13 cellular contexts compared by ENCODE assay signal in genomic region chr1:21620461-21620860, GRCh38. TPM values are rescaled to one million over a fixed set of nuclear protein-coding genes. Genes with fewer than 3 reads are reported as not detected.
DNase-seq lines count a peak whose midpoint lies in the region; ATAC-seq and TF ChIP-seq lines count a peak whose summit lies in the region.
"Had no signal": no experiment of that assay in that cellular context is flagged by ENCODE, and none has a peak within 500 bp of the region (broad histone marks: within the 10 kb centered on the region; RNA-seq: fewer than 3 reads in every experiment).

No MANE protein-coding gene starts in this region.

- H3K9me2 ChIP-seq in GM23248 (ENCODE audit: insufficient read depth): no peaks in the 10 kb centered on the region

- H3K9me3 Mint-ChIP-seq in activated naive CD4-positive, alpha-beta T cell treated with anti-CD3 and anti-CD28 coated beads, Interleukin-2, amount 10 ng/mL, durations not matched to agents 7 days and 5 days: no peaks in the 10 kb centered on the region

- intact Hi-C loops in heart right ventricle (cut with DNase I): no loop called here
- intact Hi-C loops in posterior cingulate gyrus (cut with DNase I): no loop called here

- H3K4me1 ChIP-seq in GM23248 (ENCODE audit: insufficient read depth): no peaks in the 10 kb centered on the region
- H3K4me1 ChIP-seq in heart right ventricle: peaks cover 0 to 25% (median 7%) of the 10 kb centered on the region in 9 donors

- no peaks in the 10 kb centered on the region for H3K79me2 ChIP-seq in GM23248 (ENCODE audit: insufficient read depth)

- H3K36me3 ChIP-seq in GM23248 (ENCODE audit: low read depth) (no peaks in the 10 kb centered on the region), heart right ventricle (no peaks in the 10 kb centered on the region)
- H3K36me3 ChIP-seq: esophagus squamous epithelium, sigmoid colon had no signal

- no peak overlapping the region for H3K9ac ChIP-seq in GM23248

- DNase-seq in GM23248 (peak; percentile 13), NCI-H446 (lab: John Stamatoyannopoulos, UW) (peak; percentile 53 to 89), heart right ventricle (peak in 1 of 2 donors; percentile 39), posterior cingulate gyrus (peak in 7 of 10 donors; percentile 42 to 93 (median 51)), GM13976 (ENCODE audit: low spot score) (no peak)
- no peak for DNase-seq in stimulated activated CD4-positive, alpha-beta T cell treated with anti-CD3 and anti-CD28 coated beads, Interleukin-4, amount 100 ng/mL, for 1 hour
- DNase-seq in activated naive CD4-positive, alpha-beta T cell treated with anti-CD3 and anti-CD28 coated beads, Interleukin-2, amount 10 ng/mL, durations not matched to agents 7 days and 5 days: no peak
- DNase-seq: activated CD8-positive, alpha-beta memory T cell treated with anti-CD3 and anti-CD28 coated beads, Interleukin-2, amount 10 ng/mL, durations not matched to agents 7 days and 5 days; Caco-2; esophagus squamous epithelium; NCI-H774; sigmoid colon had no signal

- H3K27me3 Mint-ChIP-seq in activated naive CD4-positive, alpha-beta T cell treated with anti-CD3 and anti-CD28 coated beads, Interleukin-2, amount 10 ng/mL, durations not matched to agents 7 days and 5 days: peaks cover 57% of the 10 kb centered on the region

- in situ Hi-C loops in GM23248 (cut with MboI): no loop called here
- in situ Hi-C loops in GM13976 (cut with MboI; ENCODE audit: low sequenced_read_pairs, unreplicated experiment): no loop called here

- TF ChIP-seq CTCF in heart right ventricle (IDR thresholded peaks at IDR 0.05) (no peak), GM13976 (IDR thresholded peaks at IDR 0.05; ENCODE audit: borderline replicate concordance, control extremely low read depth, extremely low read depth, insufficient read depth, missing control alignments) (no peak)

- no peak overlapping the region for H3K4me2 ChIP-seq in GM23248 (ENCODE audit: unreplicated experiment)

- H3K27me3 ChIP-seq in GM23248 (replicated peaks; ENCODE audit: insufficient read depth) (peaks cover 6% of the 10 kb centered on the region), heart right ventricle (peaks cover 0 to 48% (median 32%) of the 10 kb centered on the region in 7 donors)

- 13 to 14% methylated on average over 15 to 16 of the region's 16 CpGs for WGBS in GM23248 (ENCODE audit: low coverage in 1 of 2, low lambda C conversion rate in 2 of 2, missing lambda C conversion rate in 2 of 2), 2 experiments
- WGBS in heart right ventricle, 2 donors: 17 to 22% methylated on average over 14 to 16 of the region's 16 CpGs

- H4K20me1 ChIP-seq in GM23248 (ENCODE audit: insufficient read depth): no peaks in the 10 kb centered on the region

- no peaks in the 10 kb centered on the region for H3K36me3 Mint-ChIP-seq in activated naive CD4-positive, alpha-beta T cell treated with anti-CD3 and anti-CD28 coated beads, Interleukin-2, amount 10 ng/mL, durations not matched to agents 7 days and 5 days
- H3K36me3 Mint-ChIP-seq: activated CD8-positive, alpha-beta memory T cell treated with anti-CD3 and anti-CD28 coated beads, Interleukin-2, amount 10 ng/mL, durations not matched to agents 7 days and 5 days; activated naive CD8-positive, alpha-beta T cell had no signal

- H3F3A ChIP-seq in GM23248 (ENCODE audit: insufficient read depth): no peaks in the 10 kb centered on the region

- no peak overlapping the region for H3K4me3 Mint-ChIP-seq in activated naive CD4-positive, alpha-beta T cell treated with anti-CD3 and anti-CD28 coated beads, Interleukin-2, amount 10 ng/mL, durations not matched to agents 7 days and 5 days
- H3K4me3 Mint-ChIP-seq: activated CD8-positive, alpha-beta memory T cell treated with anti-CD3 and anti-CD28 coated beads, Interleukin-2, amount 10 ng/mL, durations not matched to agents 7 days and 5 days; activated naive CD8-positive, alpha-beta T cell had no signal

- peaks cover 10% of the 10 kb centered on the region for H3K4me1 Mint-ChIP-seq in activated naive CD4-positive, alpha-beta T cell treated with anti-CD3 and anti-CD28 coated beads, Interleukin-2, amount 10 ng/mL, durations not matched to agents 7 days and 5 days

- no peaks in the 10 kb centered on the region for H3K9me3 ChIP-seq in GM23248 (ENCODE audit: low read depth)
- no peaks in the 10 kb centered on the region for H3K9me3 ChIP-seq in heart right ventricle
- H3K9me3 ChIP-seq: Caco-2, esophagus squamous epithelium, sigmoid colon had no signal

- peak; percentile 28 to 75 (median 68) for ATAC-seq in heart right ventricle
- ATAC-seq: activated CD8-positive, alpha-beta memory T cell treated with anti-CD3 and anti-CD28 coated beads, Interleukin-2, amount 10 ng/mL, durations not matched to agents 7 days and 5 days had no signal

- H2AFZ ChIP-seq in GM23248: no peak overlapping the region

- no peak overlapping the region for H3K27ac ChIP-seq in GM23248
- H3K27ac ChIP-seq in heart right ventricle: no peak overlapping the region
- H3K27ac ChIP-seq: esophagus squamous epithelium, sigmoid colon had no signal

- H3K4me3 ChIP-seq in GM23248 (no peak overlapping the region), heart right ventricle (no peak overlapping the region)
- H3K4me3 ChIP-seq: sigmoid colon had no signal

- CTCF ChIA-PET in activated naive CD4-positive, alpha-beta T cell treated with anti-CD3 and anti-CD28 coated beads, Interleukin-2, amount 10 ng/mL, durations not matched to agents 7 days and 5 days (lab: Charles Lee): no interaction called here

- H3K27ac Mint-ChIP-seq in activated naive CD4-positive, alpha-beta T cell treated with anti-CD3 and anti-CD28 coated beads, Interleukin-2, amount 10 ng/mL, durations not matched to agents 7 days and 5 days: no peak overlapping the region
- H3K27ac Mint-ChIP-seq: activated CD8-positive, alpha-beta memory T cell treated with anti-CD3 and anti-CD28 coated beads, Interleukin-2, amount 10 ng/mL, durations not matched to agents 7 days and 5 days; activated naive CD8-positive, alpha-beta T cell had no signal

RNA-seq across cellular contexts. Expression of gene RAP1GAP, which starts 48.7 kb away (rescaled TPM):
- 0.97 TPM in 1 of 2 replicates, not detected in the other for total RNA-seq in GM23248 (2014; rRNA removed; shearing (Covaris generic))
- polyA plus RNA-seq in GM23248 (2016; fragmentation: Nextera tagmentation; extraction: Ambion mirVana) (0.41 and 0.67 TPM in 2 replicates), heart right ventricle (1 to 10 TPM in 1 of 2 donors, under 1 TPM in 1; 0.42 to 5.9 TPM)
- 1 to 10 TPM; 2.3 to 5.6 (median 4.0) TPM for total RNA-seq in heart right ventricle

Comparison
In these comparisons a context has a peak if more than half of its experiments do, and no peak if none do; other contexts are left out.
1. DNase-seq: peak in GM23248 (single experiment), NCI-H446 (2 of 2) and posterior cingulate gyrus (7 of 10); none in stimulated activated CD4-positive, alpha-beta T cell treated with anti-CD3 and anti-CD28 coated beads, Interleukin-4, amount 100 ng/mL, for 1 hour (single experiment), GM13976 (single experiment) and activated naive CD4-positive, alpha-beta T cell treated with anti-CD3 and anti-CD28 coated beads, Interleukin-2, amount 10 ng/mL, durations not matched to agents 7 days and 5 days (single experiment).